ENCODE assay signal across 23 cellular contexts in the genomic region with DNA sequence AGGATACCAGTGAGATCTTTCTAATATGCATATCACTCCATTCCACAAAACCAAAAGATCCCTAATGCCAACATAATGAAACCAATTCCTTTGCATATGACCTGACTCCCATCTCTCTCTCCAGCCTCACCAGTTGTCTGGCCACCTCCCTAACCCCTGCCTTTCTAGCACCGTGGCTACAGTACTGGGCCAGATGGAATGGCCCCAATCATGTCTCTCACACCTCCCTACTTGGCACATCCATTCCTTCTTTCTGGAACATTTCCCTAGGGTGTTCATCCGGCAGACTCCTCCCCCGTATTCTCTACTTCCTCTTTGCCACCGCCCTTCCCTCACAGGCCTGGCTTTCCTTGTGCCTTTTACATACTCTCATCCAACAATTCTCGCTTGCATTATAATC.
"Had no signal": no experiment of that assay in that cellular context is flagged by ENCODE, and none has a peak within 500 bp of the region (broad histone marks: within the 10 kb centered on the region; RNA-seq: fewer than 3 reads in every experiment).

No MANE protein-coding gene starts in this region.

- H3K9me3 Mint-ChIP-seq: activated CD4-positive, alpha-beta memory T cell treated with anti-CD3 and anti-CD28 coated beads for 36 hours; activated naive CD4-positive, alpha-beta T cell treated with anti-CD3 and anti-CD28 coated beads, Interleukin-2, amount 10 ng/mL, durations not matched to agents 7 days and 5 days; activated naive CD8-positive, alpha-beta T cell treated with anti-CD3 and anti-CD28 coated beads, Interleukin-2, amount 50 U/mL, for 24 hours; activated T-cell treated with anti-CD3 and anti-CD28 coated beads, Interleukin-2, amount 50 U/mL, for 72 hours; mesothelial cell of epicardium; naive thymus-derived CD8-positive, alpha-beta T cell; T-helper 1 cell treated with Interleukin-12 subunit alpha and Interleukin-12 subunit beta and Interleukin-4 antibody, amounts not matched to agents 30 μg/mL and 1 μg/mL, for 36 hours had no signal

- H3K4me2 ChIP-seq: smooth muscle cell had no signal

- H3K27me3 ChIP-seq: cardiac muscle cell, foreskin keratinocyte, sigmoid colon, testis had no signal

- H3K4me3 ChIP-seq: cardiac muscle cell, sigmoid colon, smooth muscle cell, testis had no signal

- H3K27ac Mint-ChIP-seq: activated CD4-positive, alpha-beta memory T cell treated with anti-CD3 and anti-CD28 coated beads for 36 hours; activated naive CD4-positive, alpha-beta T cell treated with anti-CD3 and anti-CD28 coated beads, Interleukin-2, amount 10 ng/mL, durations not matched to agents 7 days and 5 days; activated naive CD8-positive, alpha-beta T cell treated with anti-CD3 and anti-CD28 coated beads, Interleukin-2, amount 50 U/mL, for 24 hours; activated T-cell treated with anti-CD3 and anti-CD28 coated beads, Interleukin-2, amount 50 U/mL, for 72 hours; mesothelial cell of epicardium; T-helper 1 cell treated with Interleukin-12 subunit alpha and Interleukin-12 subunit beta and Interleukin-4 antibody, amounts not matched to agents 30 μg/mL and 1 μg/mL, for 36 hours had no signal

- H3K27ac ChIP-seq: cardiac muscle cell, foreskin keratinocyte, sigmoid colon, testis had no signal

- H3K9me3 ChIP-seq: sigmoid colon, testis had no signal

- ATAC-seq: activated naive CD8-positive, alpha-beta T cell treated with anti-CD3 and anti-CD28 coated beads, Interleukin-2, amount 50 U/mL, for 24 hours; activated T-cell treated with anti-CD3 and anti-CD28 coated beads, Interleukin-2, amount 50 U/mL, for 72 hours; foreskin keratinocyte; left lobe of liver; naive thymus-derived CD8-positive, alpha-beta T cell had no signal

- H3K36me3 ChIP-seq: cardiac muscle cell, sigmoid colon had no signal

- H3K4me3 Mint-ChIP-seq: activated CD4-positive, alpha-beta memory T cell treated with anti-CD3 and anti-CD28 coated beads for 36 hours; activated naive CD4-positive, alpha-beta T cell treated with anti-CD3 and anti-CD28 coated beads, Interleukin-2, amount 10 ng/mL, durations not matched to agents 7 days and 5 days; activated naive CD8-positive, alpha-beta T cell treated with anti-CD3 and anti-CD28 coated beads, Interleukin-2, amount 50 U/mL, for 24 hours; activated T-cell treated with anti-CD3 and anti-CD28 coated beads, Interleukin-2, amount 50 U/mL, for 72 hours; mesothelial cell of epicardium; naive thymus-derived CD8-positive, alpha-beta T cell; T-helper 1 cell treated with Interleukin-12 subunit alpha and Interleukin-12 subunit beta and Interleukin-4 antibody, amounts not matched to agents 30 μg/mL and 1 μg/mL, for 36 hours had no signal

- H3K36me3 Mint-ChIP-seq: activated CD4-positive, alpha-beta memory T cell treated with anti-CD3 and anti-CD28 coated beads for 36 hours; activated naive CD4-positive, alpha-beta T cell treated with anti-CD3 and anti-CD28 coated beads, Interleukin-2, amount 10 ng/mL, durations not matched to agents 7 days and 5 days; mesothelial cell of epicardium; naive thymus-derived CD8-positive, alpha-beta T cell had no signal

- DNase-seq: activated CD4-positive, alpha-beta memory T cell treated with anti-CD3 and anti-CD28 coated beads for 36 hours; activated CD4-positive, alpha-beta T cell treated with anti-CD3 and anti-CD28 coated beads for 48 hours; activated effector memory CD4-positive, alpha-beta T cell treated with Interleukin-2 at 50 U/mL for 16 hours; activated naive CD4-positive, alpha-beta T cell treated with anti-CD3 and anti-CD28 coated beads, Interleukin-2, amount 10 ng/mL, durations not matched to agents 7 days and 5 days; activated naive CD8-positive, alpha-beta T cell treated with anti-CD3 and anti-CD28 coated beads, Interleukin-2, amount 50 U/mL, for 24 hours; activated T-cell treated with anti-CD3 and anti-CD28 coated beads, Interleukin-2, amount 50 U/mL, for 72 hours; dermis blood vessel endothelial cell; effector CD8-positive, alpha-beta T cell; foreskin keratinocyte; kidney; naive thymus-derived CD8-positive, alpha-beta T cell; sigmoid colon; stimulated activated CD4-positive, alpha-beta T cell treated with anti-CD3 and anti-CD28 coated beads, Interleukin-2, amount 100 ng/mL, for 48 hours; stimulated activated CD8-positive, alpha-beta memory T cell treated with anti-CD3 and anti-CD28 coated beads, Interleukin-4, amount 100 ng/mL, for 48 hours; stimulated activated naive CD4-positive, alpha-beta T cell; T1000; testis; trophoblast cell had no signal
